In genomic region chr22:31625257-31625640, GRCh38 we compare ENCODE assay signal across 15 cellular contexts. TPM values are rescaled to one million over a fixed set of nuclear protein-coding genes. Genes with fewer than 3 reads are reported as not detected.
DNase-seq lines count a peak whose midpoint lies in the region; ATAC-seq and TF ChIP-seq lines count a peak whose summit lies in the region.
"Had no signal": no experiment of that assay in that cellular context is flagged by ENCODE, and none has a peak within 500 bp of the region (broad histone marks: within the 10 kb centered on the region; RNA-seq: fewer than 3 reads in every experiment).

No MANE protein-coding gene starts in this region.

- H3K4me1 ChIP-seq in HEK293 (ENCODE audit: control insufficient read depth, insufficient read depth, low read length), result no peaks in the 10 kb centered on the region; the same call in 1 of the 2 replicates
- H3K4me1 ChIP-seq in sigmoid colon, result peaks cover 0 to 63% (median 56%) of the 10 kb centered on the region in 4 donors

- WGBS in sigmoid colon, 2 donors, result 92 to 94% methylated on average over 7 of the region's 7 CpGs

- no peak for TF ChIP-seq EP300 in sigmoid colon (IDR thresholded peaks at IDR 0.05)

- no peak for ATAC-seq in activated T-helper 17 cell treated with anti-CD3 and anti-CD28 coated beads, Interleukin-2, amount 50 U/mL, for 72 hours (replicated peaks)
- ATAC-seq in GM18517 (IDR thresholded peaks at IDR 0.05; ENCODE audit: unreplicated experiment), result no peak
- ATAC-seq: body of pancreas, HCT116 had no signal

- TF ChIP-seq CTCF in HEK293 (tag by site-specific recombination; IDR thresholded peaks at IDR 0.05), result no peak
- no peak for TF ChIP-seq CTCF in glutamatergic neuron (IDR thresholded peaks at IDR 0.05; ENCODE audit: partially characterized antibody, unreplicated experiment)
- no peak for TF ChIP-seq CTCF in sigmoid colon (IDR thresholded peaks at IDR 0.05)

- POLR2A ChIA-PET in HEK293 (lab: Yijun Ruan, JAX), result interaction anchor here (0.7 to 1.1 kb wide), 3 partner anchors 10 to 216 kb away, joined by 3 read pairs; partner anchors contain the start of gene PISD

- no peak for TF ChIP-seq POLR2A in sigmoid colon (IDR thresholded peaks at IDR 0.05)

- intact Hi-C loops in sigmoid colon (cut with DNase I), result no loop called here

- H3K9me3 ChIP-seq in HEK293 (ENCODE audit: control insufficient read depth, insufficient read depth, low read depth, low read length), result no peaks in the 10 kb centered on the region
- no peaks in the 10 kb centered on the region for H3K9me3 ChIP-seq in sigmoid colon
- H3K9me3 ChIP-seq: body of pancreas had no signal

- H3K4me3 ChIP-seq in HEK293 (ENCODE audit: low read depth, low read length), result no peak overlapping the region
- H3K4me3 ChIP-seq in sigmoid colon, result peak overlapping the region; percentile 12 to 39 (median 26)
- H3K4me3 ChIP-seq: body of pancreas had no signal

- H3K36me3 ChIP-seq in HEK293 (ENCODE audit: control insufficient read depth in 2 of 2, insufficient read depth in 1 of 2, low read length in 2 of 2) (peaks cover 5 to 57% of the 10 kb centered on the region in 2 experiments; a peak in 2 of 3 replicates), sigmoid colon (peaks cover 0 to 17% (median 11%) of the 10 kb centered on the region in 4 donors)

- peak overlapping the region; percentile 76 for H3K27ac Mint-ChIP-seq in activated T-helper 17 cell treated with anti-CD3 and anti-CD28 coated beads, Interleukin-2, amount 50 U/mL, for 72 hours
- peak overlapping the region; percentile 94 for H3K27ac Mint-ChIP-seq in glutamatergic neuron (ENCODE audit: unreplicated experiment)

- no peaks in the 10 kb centered on the region for H3K27me3 ChIP-seq in sigmoid colon
- H3K27me3 ChIP-seq: body of pancreas had no signal

- peaks cover 42% of the 10 kb centered on the region for H3K36me3 Mint-ChIP-seq in activated T-helper 17 cell treated with anti-CD3 and anti-CD28 coated beads, Interleukin-2, amount 50 U/mL, for 72 hours (ENCODE audit: low read depth)
- H3K36me3 Mint-ChIP-seq in glutamatergic neuron (ENCODE audit: unreplicated experiment), result no peaks in the 10 kb centered on the region

- CTCF ChIA-PET in HEK293 (lab: Yijun Ruan, JAX), result interaction anchor here (0.7 to 2.6 kb wide), 3 partner anchors 9 to 113 kb away, joined by 3 to 14 read pairs (median 4); no protein-coding TSS in a partner anchor

- H3K27ac ChIP-seq in HEK293 (ENCODE audit: extremely low read depth, low read depth, low read length) (no peak overlapping the region), sigmoid colon (peak overlapping the region in 3 of 4 donors; percentile 66 to 82 (median 72))

- H3K27me3 Mint-ChIP-seq in activated T-helper 17 cell treated with anti-CD3 and anti-CD28 coated beads, Interleukin-2, amount 50 U/mL, for 72 hours, result no peaks in the 10 kb centered on the region
- H3K27me3 Mint-ChIP-seq in glutamatergic neuron (ENCODE audit: unreplicated experiment), result peaks cover 15% of the 10 kb centered on the region

- H3K4me1 Mint-ChIP-seq in activated T-helper 17 cell treated with anti-CD3 and anti-CD28 coated beads, Interleukin-2, amount 50 U/mL, for 72 hours, result peaks cover 25% of the 10 kb centered on the region
- H3K4me1 Mint-ChIP-seq in glutamatergic neuron (ENCODE audit: low read depth, unreplicated experiment), result peaks cover 19% of the 10 kb centered on the region

- H3K9me3 Mint-ChIP-seq in activated T-helper 17 cell treated with anti-CD3 and anti-CD28 coated beads, Interleukin-2, amount 50 U/mL, for 72 hours, result no peaks in the 10 kb centered on the region
- H3K9me3 Mint-ChIP-seq in glutamatergic neuron (ENCODE audit: unreplicated experiment), result peaks cover 3% of the 10 kb centered on the region
- H3K9me3 Mint-ChIP-seq: T-helper 1 cell treated with Interleukin-12 subunit alpha and Interleukin-12 subunit beta and Interleukin-4 antibody, amounts not matched to agents 30 μg/mL and 1 μg/mL, for 36 hours had no signal

- no peak overlapping the region for H3K4me3 Mint-ChIP-seq in activated T-helper 17 cell treated with anti-CD3 and anti-CD28 coated beads, Interleukin-2, amount 50 U/mL, for 72 hours
- H3K4me3 Mint-ChIP-seq in glutamatergic neuron (ENCODE audit: unreplicated experiment), result peak overlapping the region; percentile 84
- H3K4me3 Mint-ChIP-seq: T-helper 1 cell treated with Interleukin-12 subunit alpha and Interleukin-12 subunit beta and Interleukin-4 antibody, amounts not matched to agents 30 μg/mL and 1 μg/mL, for 36 hours had no signal

- DNase-seq in glutamatergic neuron, result no peak
- no peak for DNase-seq in sigmoid colon
- no peak for DNase-seq in NCI-H82 (lab: John Stamatoyannopoulos, UW)
- DNase-seq in NCI-H345 treated with DMSO at 0.1 percent for 48 hours (lab: John Stamatoyannopoulos, UW; ENCODE audit: unreplicated experiment), result no peak
- no peak for DNase-seq in MV-4-11 (lab: John Stamatoyannopoulos, UW)
- DNase-seq: body of pancreas, Calu3, Kasumi-1, kidney, NCI-H2081 treated with DMSO at 0.1 percent for 48 hours had no signal

TF ChIP-seq in HEK293, 187 proteins besides CTCF, POLR2A, EP300 and RAD21:
- TF ChIP-seq ZNF416 (tag by site-specific recombination; IDR thresholded peaks at IDR 0.05) (no peak), GLIS2 (tag by site-specific recombination; IDR thresholded peaks at IDR 0.05) (peak; percentile 13; the same call in 1 of the 2 replicates), ZNF664 (tag by site-specific recombination; IDR thresholded peaks at IDR 0.05) (no peak), ZNF830 (tag by site-specific recombination; IDR thresholded peaks at IDR 0.05; ENCODE audit: low read depth) (no peak), ZNF645 (tag by site-specific recombination; IDR thresholded peaks at IDR 0.05) (no peak), GFI1B (tag by site-specific recombination; IDR thresholded peaks at IDR 0.05) (no peak), ZNF548 (tag by site-specific recombination; IDR thresholded peaks at IDR 0.05) (no peak)

RNA-seq across cellular contexts. Expression of gene PISD, which starts 36.8 kb away (rescaled TPM):
- 10 to 100 TPM; 41.1 to 44.1 TPM for total RNA-seq in activated T-helper 17 cell treated with anti-CD3 and anti-CD28 coated beads, Interleukin-2, amount 50 U/mL, for 72 hours
- total RNA-seq in glutamatergic neuron (ENCODE audit: unreplicated experiment) (60.9 TPM), sigmoid colon (10 to 100 TPM; 17.3 to 40.3 (median 26.6) TPM)
- 10 to 100 TPM; 10.8 to 29.3 (median 11.6) TPM for polyA plus RNA-seq in sigmoid colon
